21 cellular contexts compared by ENCODE assay signal in the genomic region with DNA sequence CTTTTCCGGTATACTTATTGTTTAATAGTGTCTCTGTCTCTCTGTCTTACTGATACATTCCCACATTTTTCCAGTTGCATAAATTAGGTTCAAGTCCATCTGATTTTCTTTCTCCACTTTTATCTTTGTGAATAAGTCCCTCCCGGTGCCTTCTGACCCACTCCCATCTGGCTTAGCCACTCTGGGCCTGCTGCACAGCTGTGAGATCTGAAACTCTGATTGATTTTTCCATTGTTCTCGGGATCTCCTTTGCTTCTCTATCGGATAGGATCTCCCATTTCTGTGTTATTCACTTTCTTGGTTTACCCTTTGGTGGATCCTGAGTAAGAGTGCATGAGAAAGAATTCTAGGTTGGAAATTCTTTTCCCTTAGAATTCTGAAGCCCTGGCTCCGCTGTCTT. TPM values are rescaled to one million over a fixed set of nuclear protein-coding genes. Genes with fewer than 3 reads are reported as not detected.
DNase-seq lines count a peak whose midpoint lies in the region; ATAC-seq and TF ChIP-seq lines count a peak whose summit lies in the region.
"Had no signal": no experiment of that assay in that cellular context is flagged by ENCODE, and none has a peak within 500 bp of the region (broad histone marks: within the 10 kb centered on the region; RNA-seq: fewer than 3 reads in every experiment).

No MANE protein-coding gene starts in this region.

- no peak for TF ChIP-seq CTCF in progenitor cell of endocrine pancreas (IDR thresholded peaks at IDR 0.05; ENCODE audit: unreplicated experiment)

- no peak overlapping the region for H2AFZ ChIP-seq in mesenchymal stem cell (ENCODE audit: low read depth, low read length)

- no peaks in the 10 kb centered on the region for H3K27me3 Mint-ChIP-seq in progenitor cell of endocrine pancreas
- H3K27me3 Mint-ChIP-seq in effector memory CD8-positive, alpha-beta T cell, result no peaks in the 10 kb centered on the region
- H3K27me3 Mint-ChIP-seq: CD4-positive, CD25-positive, alpha-beta regulatory T cell; CD8-positive, alpha-beta memory T cell; IgD-negative memory B cell had no signal

- 93% methylated on average over 5 of the region's 5 CpGs for WGBS in mesenchymal stem cell

- H4K8ac ChIP-seq in mesenchymal stem cell (ENCODE audit: low read length), result no peak overlapping the region

- no peak overlapping the region for H3K27ac ChIP-seq in mesenchymal stem cell (ENCODE audit: low read length, poor library complexity, severe bottlenecking)

- no peak for DNase-seq in adipocyte (ENCODE audit: low read depth)
- no peak for DNase-seq in mesenchymal stem cell
- no peak for DNase-seq in progenitor cell of endocrine pancreas (ENCODE audit: low spot score, unreplicated experiment)
- DNase-seq in NAMALWA (ENCODE audit: low spot score), result no peak
- no peak for DNase-seq in activated CD4-positive, alpha-beta T cell treated with anti-CD3 and anti-CD28 coated beads for 48 hours
- no peak for DNase-seq in effector memory CD8-positive, alpha-beta T cell
- DNase-seq: BE2C; C1 segment of cervical spinal cord; CD4-positive, CD25-positive, alpha-beta regulatory T cell; CD8-positive, alpha-beta memory T cell; COR-L47; DMS 273 treated with DMSO at 0.1 percent for 48 hours; DMS53; DND-41; EL; GOT3; H7 had no signal

- H3K79me1 ChIP-seq in mesenchymal stem cell (replicated peaks; ENCODE audit: low read length, poor library complexity, severe bottlenecking), result peaks cover 23% of the 10 kb centered on the region

- H3K27me3 ChIP-seq in adipocyte (replicated peaks; ENCODE audit: control insufficient read depth, insufficient read depth, low read length), result no peaks in the 10 kb centered on the region
- H3K27me3 ChIP-seq in mesenchymal stem cell (ENCODE audit: control insufficient read depth in 1 of 2, insufficient read depth in 1 of 2, low read length in 2 of 2), result no peaks in the 10 kb centered on the region
- H3K27me3 ChIP-seq: BE2C had no signal

- H3K36me3 ChIP-seq in adipocyte (ENCODE audit: control insufficient read depth, insufficient read depth, low read length, severe bottlenecking) (peaks cover 70% of the 10 kb centered on the region), mesenchymal stem cell (ENCODE audit: control insufficient read depth in 1 of 2, insufficient read depth in 2 of 2, low read depth in 1 of 2, low read length in 2 of 2) (peaks cover 28 to 78% of the 10 kb centered on the region in 2 experiments)

- H3K9ac ChIP-seq in adipocyte (ENCODE audit: low read length) (peak overlapping the region; percentile 17), mesenchymal stem cell (ENCODE audit: low read length) (peak overlapping the region; percentile 19)

- H3K9me3 ChIP-seq in adipocyte (ENCODE audit: control insufficient read depth, low read length), result no peaks in the 10 kb centered on the region
- H3K9me3 ChIP-seq in mesenchymal stem cell (ENCODE audit: control insufficient read depth, low read length), result no peaks in the 10 kb centered on the region
- H3K9me3 ChIP-seq: BE2C had no signal

- H2BK12ac ChIP-seq in mesenchymal stem cell (ENCODE audit: low read length in 2 of 2), result no peak overlapping the region

- H3K4me3 ChIP-seq in adipocyte (ENCODE audit: low read length) (no peak overlapping the region), mesenchymal stem cell (ENCODE audit: insufficient read depth in 1 of 2, low read depth in 1 of 2, low read length in 2 of 2) (no peak overlapping the region)

- H3K27ac Mint-ChIP-seq in progenitor cell of endocrine pancreas, result peak overlapping the region; percentile 81
- no peak overlapping the region for H3K27ac Mint-ChIP-seq in effector memory CD8-positive, alpha-beta T cell
- H3K27ac Mint-ChIP-seq: CD4-positive, CD25-positive, alpha-beta regulatory T cell; IgD-negative memory B cell had no signal

- peaks cover 5% of the 10 kb centered on the region for H3K4me1 Mint-ChIP-seq in progenitor cell of endocrine pancreas (ENCODE audit: low read depth)
- H3K4me1 Mint-ChIP-seq in effector memory CD8-positive, alpha-beta T cell (ENCODE audit: low read depth in 2 of 2), result peaks cover 0 to 5% of the 10 kb centered on the region in 2 donors

- no peak overlapping the region for H3K4me3 Mint-ChIP-seq in progenitor cell of endocrine pancreas (ENCODE audit: low read depth)
- H3K4me3 Mint-ChIP-seq in effector memory CD8-positive, alpha-beta T cell, result no peak overlapping the region
- H3K4me3 Mint-ChIP-seq: CD4-positive, CD25-positive, alpha-beta regulatory T cell; CD8-positive, alpha-beta memory T cell had no signal

- no peak overlapping the region for H2AK5ac ChIP-seq in mesenchymal stem cell (ENCODE audit: low read length, severe bottlenecking)

- no peaks in the 10 kb centered on the region for H3K9me3 Mint-ChIP-seq in progenitor cell of endocrine pancreas (ENCODE audit: low read depth)
- H3K9me3 Mint-ChIP-seq in effector memory CD8-positive, alpha-beta T cell, result no peaks in the 10 kb centered on the region
- H3K9me3 Mint-ChIP-seq: CD4-positive, CD25-positive, alpha-beta regulatory T cell; CD8-positive, alpha-beta memory T cell; IgD-negative memory B cell had no signal

- H2BK5ac ChIP-seq in mesenchymal stem cell (ENCODE audit: low read depth, low read length, poor library complexity, severe bottlenecking), result no peak overlapping the region

- no peak overlapping the region for H3K14ac ChIP-seq in mesenchymal stem cell (ENCODE audit: low read length in 2 of 2)

- no peak for ATAC-seq in SK-N-SH treated with all-trans-retinoic acid at 6 μM for 48 hours
- ATAC-seq in effector memory CD8-positive, alpha-beta T cell (replicated peaks), result no peak
- no peak for ATAC-seq in GM21825 (IDR thresholded peaks at IDR 0.05; ENCODE audit: unreplicated experiment)
- ATAC-seq: HepG2 had no signal

- no peak overlapping the region for H3K4ac ChIP-seq in mesenchymal stem cell (ENCODE audit: low read depth in 1 of 2, low read length in 2 of 2)

- no peak overlapping the region for H4K91ac ChIP-seq in mesenchymal stem cell (ENCODE audit: low read length)

- H3K23ac ChIP-seq in mesenchymal stem cell (ENCODE audit: low read length in 2 of 2), result no peak overlapping the region

- H3K4me1 ChIP-seq in adipocyte (ENCODE audit: control insufficient read depth, insufficient read depth, low read length), result peaks cover 40% of the 10 kb centered on the region
- peaks cover 5% of the 10 kb centered on the region for H3K4me1 ChIP-seq in mesenchymal stem cell (ENCODE audit: control insufficient read depth, insufficient read depth, low read depth, low read length)
- H3K4me1 ChIP-seq: BE2C had no signal

- no peak overlapping the region for H3K4me2 ChIP-seq in mesenchymal stem cell (ENCODE audit: low read length, poor library complexity, severe bottlenecking)

- H3K18ac ChIP-seq in mesenchymal stem cell (ENCODE audit: low read depth in 1 of 2, low read length in 2 of 2), result no peak overlapping the region

- H2BK15ac ChIP-seq in mesenchymal stem cell (ENCODE audit: low read depth, poor library complexity, severe bottlenecking), result no peak overlapping the region

- H2BK120ac ChIP-seq in mesenchymal stem cell (ENCODE audit: low read depth, low read length), result no peak overlapping the region

- H3K36me3 Mint-ChIP-seq in progenitor cell of endocrine pancreas (ENCODE audit: insufficient read depth), result peaks cover 37% of the 10 kb centered on the region
- peaks cover 67% of the 10 kb centered on the region for H3K36me3 Mint-ChIP-seq in effector memory CD8-positive, alpha-beta T cell (ENCODE audit: insufficient read depth)

TF ChIP-seq in SK-N-SH treated with all-trans-retinoic acid at 6 μM for 48 hours, 23 proteins besides CTCF, POLR2A, EP300 and RAD21:
- peak; percentile 73; the same call in 1 of the 2 replicates for TF ChIP-seq TCF4 (CRISPR knock-in tag; IDR thresholded peaks at IDR 0.05; ENCODE audit: borderline replicate concordance)
- no peak for TF ChIP-seq PPARA (CRISPR knock-in tag; IDR thresholded peaks at IDR 0.05; ENCODE audit: borderline replicate concordance)
- TF ChIP-seq ESRRG (CRISPR knock-in tag; IDR thresholded peaks at IDR 0.05), result no peak

RNA-seq across cellular contexts. Expression of a gene that starts 8.6 kb away (rescaled TPM):
- 27.9 TPM for polyA plus RNA-seq in mesenchymal stem cell (2013, experiment 1 of 2)
- polyA plus RNA-seq in mesenchymal stem cell (2013, experiment 2 of 2), result 27.8 TPM
- total RNA-seq in progenitor cell of endocrine pancreas, result 51.4 and 54.2 TPM in 2 replicates

RNA-seq across cellular contexts. Expression of a gene that starts 8.6 kb away (rescaled TPM):
- 68.6 TPM for polyA plus RNA-seq in mesenchymal stem cell (2013, experiment 1 of 2)
- polyA plus RNA-seq in mesenchymal stem cell (2013, experiment 2 of 2), result 67.4 TPM
- 111 and 117 TPM in 2 replicates for total RNA-seq in progenitor cell of endocrine pancreas

RNA-seq across cellular contexts. Expression of a gene that starts 35.6 kb away (rescaled TPM):
- 0.06 TPM for polyA plus RNA-seq in mesenchymal stem cell (2013, experiment 1 of 2)
- polyA plus RNA-seq in mesenchymal stem cell (2013, experiment 2 of 2), result 0.10 TPM
- total RNA-seq in progenitor cell of endocrine pancreas, result 1.1 and 2.1 TPM in 2 replicates

RNA-seq across cellular contexts. Expression of a gene that starts 46.0 kb away (rescaled TPM):
- polyA plus RNA-seq in mesenchymal stem cell (2013, experiment 1 of 2), result 8.5 TPM
- polyA plus RNA-seq in mesenchymal stem cell (2013, experiment 2 of 2), result 8.2 TPM
- 32.1 and 40.9 TPM in 2 replicates for total RNA-seq in progenitor cell of endocrine pancreas
